10 cellular contexts compared by ENCODE assay signal in the genomic region with DNA sequence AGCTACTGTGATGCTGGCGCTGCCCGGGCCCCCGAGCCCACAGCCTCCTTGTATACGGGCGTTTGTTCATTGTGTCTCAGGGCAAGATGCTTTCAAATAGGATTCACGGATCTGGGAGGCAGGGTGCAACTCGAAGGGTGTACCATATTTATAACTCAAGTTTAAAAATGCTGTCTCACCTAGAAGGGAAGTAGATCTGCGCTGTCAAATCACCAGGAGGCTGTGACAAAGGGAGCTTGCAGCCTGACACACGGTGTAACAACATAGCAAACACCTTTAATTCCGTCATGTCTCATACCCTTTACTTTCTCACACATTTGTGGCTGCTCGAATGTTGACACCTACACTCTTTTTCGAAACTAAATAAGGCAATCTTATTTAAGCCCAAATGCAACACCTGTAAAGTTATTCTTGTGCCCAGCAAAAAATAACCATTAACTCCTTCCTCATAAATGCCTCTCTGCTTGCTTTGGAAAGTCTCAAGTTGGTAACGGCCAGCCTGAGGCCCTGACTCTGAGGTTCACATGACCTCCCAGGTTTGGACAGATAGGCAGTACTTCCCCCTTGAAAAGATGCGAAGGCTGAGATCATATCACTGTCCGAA. TPM values are rescaled to one million over a fixed set of nuclear protein-coding genes. Genes with fewer than 3 reads are reported as not detected.
DNase-seq lines count a peak whose midpoint lies in the region; ATAC-seq, FAIRE-seq and TF ChIP-seq lines count a peak whose summit lies in the region.
"Had no signal": no experiment of that assay in that cellular context is flagged by ENCODE, and none has a peak within 500 bp of the region (broad histone marks: within the 10 kb centered on the region; RNA-seq: fewer than 3 reads in every experiment).

No MANE protein-coding gene starts in this region.

- TF ChIP-seq RAD21 in liver (IDR thresholded peaks at IDR 0.05) (no peak), HepG2 (CRISPR knock-in tag; IDR thresholded peaks at IDR 0.05) (no peak)

- in situ Hi-C loops in HepG2 (cut with HindIII; ENCODE audit: extremely low pct_ligation_motif_present, low pct_unique_long_range_greater_than_20kb) = no loop called here

- H3K4me1 Mint-ChIP-seq in naive B cell (peaks cover 73 to 92% (median 87%) of the 10 kb centered on the region in 3 donors), endodermal cell (peaks cover 46% of the 10 kb centered on the region)
- peaks cover 17% of the 10 kb centered on the region for H3K4me1 Mint-ChIP-seq in activated T-helper 17 cell treated with anti-CD3 and anti-CD28 coated beads, Interleukin-2, amount 50 U/mL, for 72 hours

- intact Hi-C loops in HepG2 (cut with micrococcal nuclease; ENCODE audit: unreplicated experiment) (no loop called here), colonic mucosa (cut with DNase I) (no loop called here)

- ATAC-seq in HepG2 = no peak
- ATAC-seq in naive B cell (ENCODE audit: low read depth in 2 of 2) = peak; percentile 27 to 43
- no peak for ATAC-seq in activated T-helper 17 cell treated with anti-CD3 and anti-CD28 coated beads, Interleukin-2, amount 50 U/mL, for 72 hours (replicated peaks)

- POLR2A ChIA-PET in HepG2 (lab: Yijun Ruan, JAX) = no interaction called here

- H2AFZ ChIP-seq in HepG2 (ENCODE audit: low read length) = no peak overlapping the region

- H3K27ac Mint-ChIP-seq in naive B cell (peak overlapping the region; percentile 7 to 81 (median 60)), endodermal cell (no peak overlapping the region)
- no peak overlapping the region for H3K27ac Mint-ChIP-seq in activated T-helper 17 cell treated with anti-CD3 and anti-CD28 coated beads, Interleukin-2, amount 50 U/mL, for 72 hours

- H3K9ac ChIP-seq in liver (ENCODE audit: low read depth in 1 of 2, low read length in 2 of 2) = no peak overlapping the region
- no peak overlapping the region for H3K9ac ChIP-seq in HepG2 (ENCODE audit: insufficient read depth, low read depth, low read length)
- H3K9ac ChIP-seq in colonic mucosa (ENCODE audit: low read depth in 2 of 2, low read length in 2 of 2) = peak overlapping the region in 1 of 2 donors; percentile 47
- H3K9ac ChIP-seq in endodermal cell (ENCODE audit: extremely low read depth, low read length, poor library complexity, severe bottlenecking) = no peak overlapping the region

- BruUV-seq in HepG2 (replicated peaks; lab: Mats Ljungman, UMichigan) = no TSS peak

- no peaks in the 10 kb centered on the region for H3K36me3 ChIP-seq in liver (ENCODE audit: control insufficient read depth in 4 of 4, insufficient read depth in 3 of 4, low read depth in 1 of 4, low read length in 3 of 4)
- H3K36me3 ChIP-seq in HepG2 (replicated peaks in 1 of 2; ENCODE audit: control insufficient read depth in 1 of 2, insufficient read depth in 2 of 2, low read length in 2 of 2) = no peaks in the 10 kb centered on the region
- H3K36me3 ChIP-seq in colonic mucosa = no peaks in the 10 kb centered on the region
- H3K36me3 ChIP-seq in endodermal cell (ENCODE audit: control insufficient read depth, insufficient read depth, low read length) = no peaks in the 10 kb centered on the region

- H3K27me3 ChIP-seq in liver (ENCODE audit: control insufficient read depth in 4 of 4, insufficient read depth in 4 of 4, low read length in 3 of 4) (peaks cover 0 to 2% (median under 1%) of the 10 kb centered on the region in 4 donors), HepG2 (ENCODE audit: control insufficient read depth in 1 of 2, insufficient read depth in 2 of 2, low read length in 2 of 2) (peaks cover 2 to 55% of the 10 kb centered on the region in 2 experiments; a peak in 4 of 5 replicates), colonic mucosa (peaks cover 19% of the 10 kb centered on the region), endodermal cell (ENCODE audit: control insufficient read depth, insufficient read depth, low read length, poor library complexity, severe bottlenecking) (peaks cover 99% of the 10 kb centered on the region)

- H3K36me3 Mint-ChIP-seq in naive B cell (peaks cover 14 to 16% of the 10 kb centered on the region in 2 donors), endodermal cell (ENCODE audit: low read depth) (no peaks in the 10 kb centered on the region)
- H3K36me3 Mint-ChIP-seq in activated T-helper 17 cell treated with anti-CD3 and anti-CD28 coated beads, Interleukin-2, amount 50 U/mL, for 72 hours (ENCODE audit: low read depth) = peaks cover 28% of the 10 kb centered on the region

- H3K4me1 ChIP-seq in liver (ENCODE audit: control insufficient read depth in 4 of 4, insufficient read depth in 4 of 4, low read length in 3 of 4) (peaks cover 0 to 3% (median 0%) of the 10 kb centered on the region in 4 donors), HepG2 (ENCODE audit: insufficient read depth, low read length) (no peaks in the 10 kb centered on the region), colonic mucosa (no peaks in the 10 kb centered on the region), endodermal cell (ENCODE audit: control insufficient read depth, insufficient read depth, low read length) (peaks cover 7% of the 10 kb centered on the region)

- no peaks in the 10 kb centered on the region for H3K79me2 ChIP-seq in HepG2 (ENCODE audit: insufficient read depth, low read length)

- H3K27me3 Mint-ChIP-seq in naive B cell (no peaks in the 10 kb centered on the region), endodermal cell (ENCODE audit: insufficient read depth) (peaks cover 98% of the 10 kb centered on the region)
- peaks cover 24% of the 10 kb centered on the region for H3K27me3 Mint-ChIP-seq in activated T-helper 17 cell treated with anti-CD3 and anti-CD28 coated beads, Interleukin-2, amount 50 U/mL, for 72 hours

- WGBS in liver = 40% methylated on average over 15 of the region's 15 CpGs
- 13% methylated on average over 15 of the region's 15 CpGs for WGBS in HepG2 (ENCODE audit: low lambda C conversion rate)
- WGBS in endodermal cell (ENCODE audit: insufficient coverage in 1 of 2, insufficient read length in 1 of 2), 2 experiments = 80 to 83% methylated on average over 12 to 15 of the region's 15 CpGs

- no peak for TF ChIP-seq EP300 in HepG2 (IDR thresholded peaks at IDR 0.05; ENCODE audit: low read depth in 2 of 2, low read length in 2 of 2)
- TF ChIP-seq EP300 in HepG2 (CRISPR knock-in tag; IDR thresholded peaks at IDR 0.05; ENCODE audit: borderline replicate concordance) = no peak

- no peak for DNase-seq in HepG2 (ENCODE audit: low spot score)
- no peak for DNase-seq in colonic mucosa
- DNase-seq in naive B cell = no peak
- no peak for DNase-seq in endodermal cell
- no peak for DNase-seq in GM19238 (ENCODE audit: insufficient read length, low spot score)
- no peak for DNase-seq in NCI-H2171 treated with DMSO at 0.1 percent for 48 hours (lab: John Stamatoyannopoulos, UW)
- DNase-seq: activated T-cell treated with anti-CD3 and anti-CD28 coated beads, Interleukin-2, amount 50 U/mL, for 48 hours; COR-L47 had no signal

- no peak for FAIRE-seq in HepG2 (lab: Jason Lieb, UNC)

- H3K4me3 ChIP-seq in liver (ENCODE audit: low read depth in 1 of 3, low read length in 3 of 3) = no peak overlapping the region
- no peak overlapping the region for H3K4me3 ChIP-seq in HepG2 (replicated peaks in 1 of 3; ENCODE audit: insufficient read depth in 1 of 3, low read depth in 2 of 3, low read length in 3 of 3)
- no peak overlapping the region for H3K4me3 ChIP-seq in colonic mucosa
- H3K4me3 ChIP-seq in endodermal cell (ENCODE audit: low read length) = no peak overlapping the region

- H3K4me3 Mint-ChIP-seq in naive B cell (peak overlapping the region in 7 of 8 donors; percentile 16 to 79 (median 58)), endodermal cell (no peak overlapping the region)
- H3K4me3 Mint-ChIP-seq in activated T-helper 17 cell treated with anti-CD3 and anti-CD28 coated beads, Interleukin-2, amount 50 U/mL, for 72 hours = no peak overlapping the region

- H3K9me3 Mint-ChIP-seq in naive B cell = no peaks in the 10 kb centered on the region
- no peaks in the 10 kb centered on the region for H3K9me3 Mint-ChIP-seq in activated T-helper 17 cell treated with anti-CD3 and anti-CD28 coated beads, Interleukin-2, amount 50 U/mL, for 72 hours
- H3K9me3 Mint-ChIP-seq in endodermal cell = no peaks in the 10 kb centered on the region

- H4K20me1 ChIP-seq in HepG2 (ENCODE audit: insufficient read depth, low read length) = no peaks in the 10 kb centered on the region

- peak overlapping the region; percentile 64 for H3K27ac ChIP-seq in liver (ENCODE audit: low read depth in 1 of 2, low read length in 2 of 2)
- H3K27ac ChIP-seq in HepG2 (ENCODE audit: extremely low read length, insufficient read depth, low read length) = no peak overlapping the region
- peak overlapping the region; percentile 72 for H3K27ac ChIP-seq in colonic mucosa
- H3K27ac ChIP-seq in endodermal cell (ENCODE audit: low read depth, low read length) = no peak overlapping the region

- H3K4me2 ChIP-seq in HepG2 (ENCODE audit: low read depth, low read length) = no peak overlapping the region

- H3K9me3 ChIP-seq in liver (ENCODE audit: control insufficient read depth in 4 of 4, low read length in 3 of 4) (no peaks in the 10 kb centered on the region), HepG2 (ENCODE audit: low read length) (no peaks in the 10 kb centered on the region), colonic mucosa (no peaks in the 10 kb centered on the region), endodermal cell (ENCODE audit: control insufficient read depth, low read length) (no peaks in the 10 kb centered on the region)

- CTCF ChIA-PET in HepG2 (lab: Yijun Ruan, JAX; ENCODE audit: low intra/inter-chr PET ratio, low total read pairs) = no interaction called here

- no peak for TF ChIP-seq POLR2A in HepG2 (IDR thresholded peaks at IDR 0.05; ENCODE audit: insufficient read depth in 1 of 2, low read depth in 2 of 2, low read length in 2 of 2)

- TF ChIP-seq CTCF in liver (IDR thresholded peaks at IDR 0.05; ENCODE audit: low read depth, low read length, missing input control) = no peak
- no peak for TF ChIP-seq CTCF in HepG2 (CRISPR knock-in tag; IDR thresholded peaks at IDR 0.05)
- no peak for TF ChIP-seq CTCF in colonic mucosa (IDR thresholded peaks at IDR 0.05)
- TF ChIP-seq CTCF in endodermal cell (conservative IDR thresholded peaks at IDR 0.05) = no peak

RNA-seq across cellular contexts. Expression of a gene that starts 11.7 kb away (rescaled TPM):
- total RNA-seq in liver (10 to 100 TPM; 35.1 to 39.6 TPM), HepG2 (2016; rRNA removed; fragmentation: Illumina TruSeq; extraction: Trizol) (not detected in 2 replicates), colonic mucosa (10 to 100 TPM; 17.4 to 29.6 TPM), endodermal cell (under 1 TPM; 0.29 to 0.31 TPM)
- polyA plus RNA-seq in liver (1 to 10 TPM; 7.6 to 9.3 TPM), HepG2 (2011; rRNA removed) (0.07 and 0.10 TPM in 2 replicates), naive B cell (ENCODE audit: low read depth in 6 of 6) (10 to 100 TPM; 62.2 to 96.5 (median 73.1) TPM)
- total RNA-seq in HepG2 (2016; cell fraction: cytosol; rRNA removed; fragmentation: Illumina TruSeq; extraction: Trizol; ENCODE audit: low read depth) = 0.09 TPM in 1 of 2 replicates, not detected in the other
- total RNA-seq in HepG2 (2016; cell fraction: insoluble cytoplasmic fraction; rRNA removed; fragmentation: Illumina TruSeq; extraction: Trizol) = 0.04 TPM in 1 of 2 replicates, not detected in the other
- not detected in 2 replicates for total RNA-seq in HepG2 (2016; cell fraction: membrane; rRNA removed; fragmentation: Illumina TruSeq; extraction: Trizol)
- total RNA-seq in HepG2 (2016; cell fraction: nucleus; rRNA removed; fragmentation: Illumina TruSeq; extraction: Trizol) = 0.09 TPM in 1 of 2 replicates, not detected in the other
- polyA plus RNA-seq in HepG2 (2011; cell fraction: cytosol; rRNA removed) = 0.03 and 0.05 TPM in 2 replicates
- polyA plus RNA-seq in HepG2 (2011; cell fraction: nucleus; rRNA removed) = 0.10 and 0.16 TPM in 2 replicates
- 0.11 TPM in 1 of 2 replicates, not detected in the other for polyA plus RNA-seq in HepG2 (2012)
- polyA plus RNA-seq in HepG2 (2016; cell fraction: cytosol; fragmentation: Illumina TruSeq; extraction: Trizol; ENCODE audit: low read depth) = not detected in 2 replicates
- 0.07 and 0.12 TPM in 2 replicates for polyA plus RNA-seq in HepG2 (2016; cell fraction: insoluble cytoplasmic fraction; fragmentation: Illumina TruSeq; extraction: Trizol; ENCODE audit: low read depth)
- polyA plus RNA-seq in HepG2 (2016; cell fraction: membrane; fragmentation: Illumina TruSeq; extraction: Trizol; ENCODE audit: low read depth) = not detected in 2 replicates
- polyA plus RNA-seq in HepG2 (2016; cell fraction: nucleus; fragmentation: Illumina TruSeq; extraction: Trizol; ENCODE audit: insufficient read depth, low read depth) = not detected in 2 replicates
- polyA minus RNA-seq in HepG2 (2011; rRNA and poly(A)+ RNA removed; ENCODE audit: low replicate concordance) = 0.84 and 11.3 TPM in 2 replicates
- polyA minus RNA-seq in HepG2 (2011; cell fraction: cytosol; rRNA and poly(A)+ RNA removed) = not detected in 2 replicates
- polyA minus RNA-seq in HepG2 (2011; cell fraction: nucleus; rRNA and poly(A)+ RNA removed) = 0.13 and 0.62 TPM in 2 replicates
- 10 to 100 TPM; 27.6 to 44.1 TPM for total RNA-seq in activated T-helper 17 cell treated with anti-CD3 and anti-CD28 coated beads, Interleukin-2, amount 50 U/mL, for 72 hours
- polyA plus RNA-seq in endodermal cell (2013, experiment 1 of 2) = 68.2 TPM
- polyA plus RNA-seq in endodermal cell (2013, experiment 2 of 2) = 65.4 TPM

Comparison
In these comparisons a context has a peak if more than half of its experiments do, and no peak if none do; other contexts are left out.
1. H3K27ac ChIP-seq: peak in liver (2 of 2) and colonic mucosa (single experiment); none in HepG2 (single experiment) and endodermal cell (single experiment).
2. RNA of a gene that starts 11.7 kb away (total RNA-seq): 27.6 to 44.1 TPM in activated T-helper 17 cell treated with anti-CD3 and anti-CD28 coated beads, Interleukin-2, amount 50 U/mL, for 72 hours, 35.1 to 39.6 TPM in liver and 17.4 to 29.6 TPM in colonic mucosa; 0.29 to 0.31 TPM in endodermal cell and 0.04 to 0.09 TPM in HepG2; every median in the first group is over 10 times any median in the second.
3. ATAC-seq: peak in naive B cell (2 of 2); none in HepG2 (single experiment) and activated T-helper 17 cell treated with anti-CD3 and anti-CD28 coated beads, Interleukin-2, amount 50 U/mL, for 72 hours (single experiment).
4. H3K27ac Mint-ChIP-seq: peak in naive B cell (6 of 6); none in activated T-helper 17 cell treated with anti-CD3 and anti-CD28 coated beads, Interleukin-2, amount 50 U/mL, for 72 hours (single experiment) and endodermal cell (single experiment).
5. H3K4me3 Mint-ChIP-seq: peak in naive B cell (7 of 8); none in activated T-helper 17 cell treated with anti-CD3 and anti-CD28 coated beads, Interleukin-2, amount 50 U/mL, for 72 hours (single experiment) and endodermal cell (single experiment).